Comparison of ENCODE assay signal across 1 cellular context in the genomic region with DNA sequence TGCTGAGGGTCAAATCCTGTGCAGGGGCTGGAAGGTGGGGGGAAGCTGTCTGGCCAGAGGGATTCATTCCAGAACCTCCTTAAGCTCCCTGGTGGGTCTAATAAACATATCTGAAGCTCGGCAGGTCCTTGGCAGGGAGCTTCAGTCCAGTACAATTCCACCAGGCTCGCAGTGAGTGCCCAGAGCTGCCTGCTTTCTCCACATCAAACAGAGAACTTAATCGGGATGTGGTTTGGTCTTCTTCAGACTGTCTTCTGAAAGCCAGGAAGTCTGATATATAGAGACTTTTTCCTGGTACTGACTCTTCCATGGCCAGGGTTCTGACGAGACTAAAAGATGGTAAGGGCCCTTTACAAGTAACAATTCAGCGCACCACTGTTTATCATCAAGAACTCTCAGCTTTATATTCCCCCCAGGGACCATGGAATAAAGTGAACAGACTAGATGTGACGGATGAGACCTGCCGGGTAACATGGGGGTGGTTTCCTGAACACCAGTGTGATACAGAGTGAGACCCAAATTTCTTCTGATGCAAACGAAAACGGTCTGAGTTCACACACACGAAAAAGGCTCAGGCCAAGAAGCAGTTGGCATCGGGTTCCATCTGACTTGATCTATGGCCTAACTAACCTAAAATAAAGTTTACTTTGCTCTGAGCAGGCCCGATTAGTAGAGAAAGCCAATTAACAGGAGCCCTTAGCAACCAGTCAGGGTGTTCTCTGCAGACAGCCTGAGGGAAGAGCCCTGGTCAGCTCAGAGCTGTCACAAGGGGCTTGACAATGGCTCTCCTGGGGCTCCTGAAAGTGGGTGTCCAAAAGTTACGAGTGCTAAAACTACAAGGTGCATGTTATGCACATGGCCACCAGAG.
TF ChIP-seq lines count a peak whose summit lies in the region.

No MANE protein-coding gene starts in this region.

TF ChIP-seq in IMR-90, 13 proteins besides CTCF, POLR2A, EP300 and RAD21:
- TF ChIP-seq CEBPB (IDR thresholded peaks at IDR 0.05; ENCODE audit: low read depth, low read length) (no peak), SMC3 (IDR thresholded peaks at IDR 0.05; ENCODE audit: low read depth, low read length) (no peak), CHD1 (IDR thresholded peaks at IDR 0.05; ENCODE audit: low read depth, low read length) (no peak), MXI1 (IDR thresholded peaks at IDR 0.05; ENCODE audit: borderline replicate concordance, low read depth, low read length) (no peak), FOS (IDR thresholded peaks at IDR 0.05; ENCODE audit: low read depth, low read length) (no peak), NFE2L2 (IDR thresholded peaks at IDR 0.05; ENCODE audit: low read depth, low read length) (no peak), BHLHE40 (IDR thresholded peaks at IDR 0.05; ENCODE audit: low read depth, low read length) (no peak), MAFK (IDR thresholded peaks at IDR 0.05; ENCODE audit: low read depth, low read length) (no peak), RFX5 (IDR thresholded peaks at IDR 0.05; ENCODE audit: low read depth, low read length) (no peak), MAZ (IDR thresholded peaks at IDR 0.05; ENCODE audit: borderline replicate concordance, low read depth, low read length) (no peak), RCOR1 (IDR thresholded peaks at IDR 0.05; ENCODE audit: insufficient replicate concordance, low read length) (no peak)
- TF ChIP-seq, protein P1, sequence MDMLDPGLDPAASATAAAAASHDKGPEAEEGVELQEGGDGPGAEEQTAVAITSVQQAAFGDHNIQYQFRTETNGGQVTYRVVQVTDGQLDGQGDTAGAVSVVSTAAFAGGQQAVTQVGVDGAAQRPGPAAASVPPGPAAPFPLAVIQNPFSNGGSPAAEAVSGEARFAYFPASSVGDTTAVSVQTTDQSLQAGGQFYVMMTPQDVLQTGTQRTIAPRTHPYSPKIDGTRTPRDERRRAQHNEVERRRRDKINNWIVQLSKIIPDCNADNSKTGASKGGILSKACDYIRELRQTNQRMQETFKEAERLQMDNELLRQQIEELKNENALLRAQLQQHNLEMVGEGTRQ (IDR thresholded peaks at IDR 0.05; ENCODE audit: low read depth, low read length), result no peak
- TF ChIP-seq, protein P2, sequence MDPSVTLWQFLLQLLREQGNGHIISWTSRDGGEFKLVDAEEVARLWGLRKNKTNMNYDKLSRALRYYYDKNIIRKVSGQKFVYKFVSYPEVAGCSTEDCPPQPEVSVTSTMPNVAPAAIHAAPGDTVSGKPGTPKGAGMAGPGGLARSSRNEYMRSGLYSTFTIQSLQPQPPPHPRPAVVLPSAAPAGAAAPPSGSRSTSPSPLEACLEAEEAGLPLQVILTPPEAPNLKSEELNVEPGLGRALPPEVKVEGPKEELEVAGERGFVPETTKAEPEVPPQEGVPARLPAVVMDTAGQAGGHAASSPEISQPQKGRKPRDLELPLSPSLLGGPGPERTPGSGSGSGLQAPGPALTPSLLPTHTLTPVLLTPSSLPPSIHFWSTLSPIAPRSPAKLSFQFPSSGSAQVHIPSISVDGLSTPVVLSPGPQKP (IDR thresholded peaks at IDR 0.05; ENCODE audit: borderline replicate concordance, low read depth, low read length), result no peak
